Comparison of ENCODE assay signal across 10 cellular contexts in genomic region chr3:177835008-177835407, GRCh38.
DNase-seq lines count a peak whose midpoint lies in the region; ATAC-seq lines count a peak whose summit lies in the region.
"Had no signal": no experiment of that assay in that cellular context is flagged by ENCODE, and none has a peak within 500 bp of the region (broad histone marks: within the 10 kb centered on the region; RNA-seq: fewer than 3 reads in every experiment).

No MANE protein-coding gene starts in this region.

- no peaks in the 10 kb centered on the region for H3K36me3 ChIP-seq in GM23248 (ENCODE audit: low read depth)
- H3K36me3 ChIP-seq in CD8-positive, alpha-beta memory T cell (ENCODE audit: insufficient read depth, low read length), result no peaks in the 10 kb centered on the region

- H3K4me2 ChIP-seq in GM23248 (ENCODE audit: unreplicated experiment), result peak overlapping the region; percentile 52

- intact Hi-C loops in left cardiac atrium (cut with DNase I), result no loop called here

- ATAC-seq in natural killer cell treated with Interleukin-12 subunit alpha and Interleukin-12 subunit beta and Interleukin-15 and Interleukin-18, amount 100 ng/mL, for 72 hours, result no peak
- no peak for ATAC-seq in left cardiac atrium
- ATAC-seq: activated CD8-positive, alpha-beta memory T cell treated with anti-CD3 and anti-CD28 coated beads, Interleukin-2, amount 10 ng/mL, durations not matched to agents 7 days and 5 days had no signal

- in situ Hi-C loops in GM23248 (cut with MboI), result no loop called here

- no peaks in the 10 kb centered on the region for H3K27me3 Mint-ChIP-seq in CD8-positive, alpha-beta memory T cell
- peaks cover 0 to 1% of the 10 kb centered on the region in 2 donors for H3K27me3 Mint-ChIP-seq in natural killer cell treated with Interleukin-12 subunit alpha and Interleukin-12 subunit beta and Interleukin-15 and Interleukin-18, amount 100 ng/mL, for 72 hours
- H3K27me3 Mint-ChIP-seq: activated CD8-positive, alpha-beta memory T cell treated with anti-CD3 and anti-CD28 coated beads, Interleukin-2, amount 10 ng/mL, durations not matched to agents 7 days and 5 days; IgD-negative memory B cell had no signal

- no peaks in the 10 kb centered on the region for H3K9me2 ChIP-seq in GM23248 (ENCODE audit: insufficient read depth)

- peaks cover 0 to 2% (median 0%) of the 10 kb centered on the region in 5 donors for H3K9me3 Mint-ChIP-seq in CD8-positive, alpha-beta memory T cell
- H3K9me3 Mint-ChIP-seq in natural killer cell treated with Interleukin-12 subunit alpha and Interleukin-12 subunit beta and Interleukin-15 and Interleukin-18, amount 100 ng/mL, for 72 hours, result no peaks in the 10 kb centered on the region
- H3K9me3 Mint-ChIP-seq: IgD-negative memory B cell had no signal

- POLR2A ChIA-PET in CD8-positive, alpha-beta memory T cell (lab: Charles Lee), result no interaction called here

- H3K36me3 Mint-ChIP-seq in CD8-positive, alpha-beta memory T cell, result no peaks in the 10 kb centered on the region
- H3K36me3 Mint-ChIP-seq in natural killer cell treated with Interleukin-12 subunit alpha and Interleukin-12 subunit beta and Interleukin-15 and Interleukin-18, amount 100 ng/mL, for 72 hours, result no peaks in the 10 kb centered on the region
- H3K36me3 Mint-ChIP-seq: activated CD8-positive, alpha-beta memory T cell treated with anti-CD3 and anti-CD28 coated beads, Interleukin-2, amount 10 ng/mL, durations not matched to agents 7 days and 5 days had no signal

- no peaks in the 10 kb centered on the region for H4K20me1 ChIP-seq in GM23248 (ENCODE audit: insufficient read depth)

- H3K27ac Mint-ChIP-seq in CD8-positive, alpha-beta memory T cell, result no peak overlapping the region
- H3K27ac Mint-ChIP-seq in natural killer cell treated with Interleukin-12 subunit alpha and Interleukin-12 subunit beta and Interleukin-15 and Interleukin-18, amount 100 ng/mL, for 72 hours, result no peak overlapping the region
- H3K27ac Mint-ChIP-seq: activated CD8-positive, alpha-beta memory T cell treated with anti-CD3 and anti-CD28 coated beads, Interleukin-2, amount 10 ng/mL, durations not matched to agents 7 days and 5 days; IgD-negative memory B cell had no signal

- H3K27me3 ChIP-seq in GM23248 (replicated peaks; ENCODE audit: insufficient read depth), result 0 out of 2 replicates have a peak, but pooled peaks cover 4% of the 10 kb centered on the region
- no peaks in the 10 kb centered on the region for H3K27me3 ChIP-seq in CD8-positive, alpha-beta memory T cell (ENCODE audit: insufficient read depth, low read length, poor library complexity, severe bottlenecking)

- no peak overlapping the region for H3K4me3 Mint-ChIP-seq in CD8-positive, alpha-beta memory T cell
- H3K4me3 Mint-ChIP-seq in natural killer cell treated with Interleukin-12 subunit alpha and Interleukin-12 subunit beta and Interleukin-15 and Interleukin-18, amount 100 ng/mL, for 72 hours, result no peak overlapping the region
- H3K4me3 Mint-ChIP-seq: activated CD8-positive, alpha-beta memory T cell treated with anti-CD3 and anti-CD28 coated beads, Interleukin-2, amount 10 ng/mL, durations not matched to agents 7 days and 5 days; IgD-negative memory B cell had no signal

- H2AFZ ChIP-seq in GM23248, result no peak overlapping the region

- peaks cover 43% of the 10 kb centered on the region for H3K4me1 ChIP-seq in GM23248 (ENCODE audit: insufficient read depth)
- H3K4me1 ChIP-seq in CD8-positive, alpha-beta memory T cell (ENCODE audit: insufficient read depth, low read length), result no peaks in the 10 kb centered on the region

- 0 to 3% methylated on average over 2 of the region's 2 CpGs for WGBS in GM23248 (ENCODE audit: low coverage in 1 of 2, low lambda C conversion rate in 2 of 2, missing lambda C conversion rate in 2 of 2), 2 experiments

- H3F3A ChIP-seq in GM23248 (ENCODE audit: insufficient read depth), result peaks cover 38% of the 10 kb centered on the region

- CTCF ChIA-PET in CD8-positive, alpha-beta memory T cell (lab: Charles Lee), result interaction anchor here (0.6 kb wide), 1 partner anchor 166 kb away, joined by 3 read pairs; no protein-coding TSS in a partner anchor

- DNase-seq in GM23248 (peak; percentile 82), NCI-H345 (lab: John Stamatoyannopoulos, UW) (peak; percentile 71), brain pericyte (ENCODE audit: low read depth, low spot score) (peak; percentile 94), non-pigmented ciliary epithelial cell (ENCODE audit: low read depth) (peak; percentile 84), left cardiac atrium (no peak), SIG-M5 treated with dmso at 0.1 percent for 504 hours (lab: John Stamatoyannopoulos, UW; ENCODE audit: unreplicated experiment) (no peak)
- DNase-seq in CD8-positive, alpha-beta memory T cell, result no peak
- DNase-seq in natural killer cell treated with Interleukin-12 subunit alpha and Interleukin-12 subunit beta and Interleukin-15 and Interleukin-18, amount 100 ng/mL, for 72 hours (ENCODE audit: low spot score), result no peak
- DNase-seq: activated CD8-positive, alpha-beta memory T cell treated with anti-CD3 and anti-CD28 coated beads, Interleukin-2, amount 10 ng/mL, durations not matched to agents 7 days and 5 days had no signal

- no peaks in the 10 kb centered on the region for H3K79me2 ChIP-seq in GM23248 (ENCODE audit: insufficient read depth)

- no peak overlapping the region for H3K4me3 ChIP-seq in GM23248
- H3K4me3 ChIP-seq in CD8-positive, alpha-beta memory T cell (ENCODE audit: low read length), result no peak overlapping the region

- H3K27ac ChIP-seq in GM23248, result peak overlapping the region; percentile 54
- H3K27ac ChIP-seq in CD8-positive, alpha-beta memory T cell (ENCODE audit: low read depth, low read length), result no peak overlapping the region

- H3K9ac ChIP-seq in GM23248, result no peak overlapping the region

- H3K4me1 Mint-ChIP-seq in CD8-positive, alpha-beta memory T cell, result peaks cover 0 to 7% (median 2%) of the 10 kb centered on the region in 3 donors
- H3K4me1 Mint-ChIP-seq in natural killer cell treated with Interleukin-12 subunit alpha and Interleukin-12 subunit beta and Interleukin-15 and Interleukin-18, amount 100 ng/mL, for 72 hours (ENCODE audit: low read depth in 2 of 2), result peaks cover 0 to 4% of the 10 kb centered on the region in 2 donors
- H3K4me1 Mint-ChIP-seq: activated CD8-positive, alpha-beta memory T cell treated with anti-CD3 and anti-CD28 coated beads, Interleukin-2, amount 10 ng/mL, durations not matched to agents 7 days and 5 days; IgD-negative memory B cell had no signal

- no peaks in the 10 kb centered on the region for H3K9me3 ChIP-seq in GM23248 (ENCODE audit: low read depth)
- H3K9me3 ChIP-seq in CD8-positive, alpha-beta memory T cell (ENCODE audit: low read length), result no peaks in the 10 kb centered on the region

Comparison
In these comparisons a context has a peak if more than half of its experiments do, and no peak if none do; other contexts are left out.
1. DNase-seq: peak in GM23248 (single experiment), NCI-H345 (single experiment), brain pericyte (single experiment) and non-pigmented ciliary epithelial cell (single experiment); none in CD8-positive, alpha-beta memory T cell (0 of 5), natural killer cell treated with Interleukin-12 subunit alpha and Interleukin-12 subunit beta and Interleukin-15 and Interleukin-18, amount 100 ng/mL, for 72 hours (single experiment), left cardiac atrium (single experiment) and SIG-M5 treated with dmso at 0.1 percent for 504 hours (single experiment).